ENCODE assay signal across 19 cellular contexts in genomic region chr15:101568304-101568703, GRCh38.
A peak's percentile ranks its signal among the peaks of the same experiment; 100 is the strongest.
DNase-seq lines count a peak whose midpoint lies in the region; ATAC-seq and TF ChIP-seq lines count a peak whose summit lies in the region.
"Had no signal": no experiment of that assay in that cellular context is flagged by ENCODE, and none has a peak within 500 bp of the region (broad histone marks: within the 10 kb centered on the region; RNA-seq: fewer than 3 reads in every experiment).

No MANE protein-coding gene starts in this region.

- no peak overlapping the region for H3K27ac ChIP-seq in osteoblast (ENCODE audit: low read depth, low read length)
- H3K27ac ChIP-seq: HL-60 had no signal

- no peaks in the 10 kb centered on the region for H4K20me1 ChIP-seq in osteoblast (ENCODE audit: insufficient read depth, low read length)

- peaks cover 4% of the 10 kb centered on the region for H3K27me3 ChIP-seq in osteoblast (ENCODE audit: insufficient read depth, low read length)

- ATAC-seq in HG03521 (IDR thresholded peaks at IDR 0.05; ENCODE audit: unreplicated experiment): no peak
- ATAC-seq: GM12878 had no signal

- DNase-seq in ELR (ENCODE audit: low read depth): peak; percentile 20
- DNase-seq in M059J (ENCODE audit: low read depth): peak; percentile 43
- DNase-seq in choroid plexus epithelial cell (ENCODE audit: low read depth): peak; percentile 31
- peak; percentile 90 for DNase-seq in osteoblast (ENCODE audit: insufficient read length, low spot score, missing footprints)
- DNase-seq in C1 segment of cervical spinal cord (lab: John Stamatoyannopoulos, UW): no peak
- DNase-seq in NCI-H1092 (lab: John Stamatoyannopoulos, UW): no peak
- DNase-seq: DMS 273 treated with DMSO at 0.1 percent for 48 hours, DND-41, Kasumi-1, NCI-H1694 treated with DMSO at 0.1 percent for 48 hours, NCI-H2107, NCI-H510A treated with DMSO at 0.1 percent for 48 hours, NCI-H82, OCI-M1, SIG-M5, T-helper 2 cell had no signal

- H3K79me2 ChIP-seq in osteoblast (ENCODE audit: insufficient read depth, low read length): no peaks in the 10 kb centered on the region

- H3K4me2 ChIP-seq in osteoblast (ENCODE audit: insufficient read depth, low read length): peak overlapping the region; percentile 46

- H2AFZ ChIP-seq in osteoblast (ENCODE audit: low read length): no peak overlapping the region

- H3K36me3 ChIP-seq in osteoblast (ENCODE audit: insufficient read depth, low read length): no peaks in the 10 kb centered on the region

- no peaks in the 10 kb centered on the region for H3K9me3 ChIP-seq in osteoblast (ENCODE audit: low read depth, low read length)

- H3K4me1 ChIP-seq in osteoblast (ENCODE audit: insufficient read depth, low read length): peaks cover 9% of the 10 kb centered on the region

- TF ChIP-seq CTCF in choroid plexus epithelial cell (conservative IDR thresholded peaks at IDR 0.05; ENCODE audit: low read depth, low read length): no peak
- no peak for TF ChIP-seq CTCF in osteoblast (IDR thresholded peaks at IDR 0.05; ENCODE audit: extremely low read depth, low read depth, low read length)

- H3K4me3 ChIP-seq in choroid plexus epithelial cell (ENCODE audit: low read depth, low read length) (no peak overlapping the region), osteoblast (ENCODE audit: insufficient read depth, low read length) (no peak overlapping the region)
- H3K4me3 ChIP-seq: GM12878 had no signal

Comparison
In these comparisons a context has a peak if more than half of its experiments do, and no peak if none do; other contexts are left out.
1. DNase-seq: peak in ELR (single experiment), M059J (single experiment), choroid plexus epithelial cell (single experiment) and osteoblast (single experiment); none in C1 segment of cervical spinal cord (0 of 14) and NCI-H1092 (single experiment).